ENCODE assay signal across 13 cellular contexts in the genomic region with DNA sequence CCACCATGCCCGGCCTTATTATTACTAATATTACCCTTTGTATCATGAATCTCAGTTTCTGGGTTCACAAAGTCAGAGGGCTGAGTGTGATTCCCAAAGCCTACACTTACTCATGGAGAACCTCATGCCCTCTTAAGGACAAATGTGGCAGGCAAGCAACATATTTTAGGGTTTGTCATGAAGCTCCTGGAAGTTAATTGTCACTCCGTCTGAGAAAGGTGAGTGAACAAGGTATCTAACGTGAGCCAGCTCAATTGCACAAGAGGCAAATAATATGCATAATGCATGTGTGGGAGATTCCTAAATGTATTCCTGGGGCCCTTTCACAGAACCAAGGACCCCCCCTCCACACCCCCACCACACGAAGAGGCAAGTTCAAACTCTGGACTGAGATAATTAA. TPM values are rescaled to one million over a fixed set of nuclear protein-coding genes. Genes with fewer than 3 reads are reported as not detected.
A peak's percentile ranks its signal among the peaks of the same experiment; 100 is the strongest.
DNase-seq lines count a peak whose midpoint lies in the region; ATAC-seq, FAIRE-seq and TF ChIP-seq lines count a peak whose summit lies in the region.
"Had no signal": no experiment of that assay in that cellular context is flagged by ENCODE, and none has a peak within 500 bp of the region (broad histone marks: within the 10 kb centered on the region; RNA-seq: fewer than 3 reads in every experiment).

No MANE protein-coding gene starts in this region.

- FAIRE-seq in A549 (lab: Jason Lieb, UNC) = no peak
- FAIRE-seq: kidney had no signal

- H3K4me1 Mint-ChIP-seq in Calu3 (ENCODE audit: low read depth, unreplicated experiment) (peaks cover 20% of the 10 kb centered on the region), WTC11 (0 out of 2 replicates have a peak, but pooled peaks cover under 1% of the 10 kb centered on the region)
- peaks cover 47% of the 10 kb centered on the region for H3K4me1 Mint-ChIP-seq in activated CD8-positive, alpha-beta T cell treated with anti-CD3 and anti-CD28 coated beads, Interleukin-2, amount 10 ng/mL, durations not matched to agents 7 days and 5 days (ENCODE audit: low read depth)

- intact Hi-C loops in Calu3 (cut with micrococcal nuclease; ENCODE audit: unreplicated experiment) = loop anchor here (5.0 to 10.0 kb wide), 2 partner anchors 151 to 203 kb away; no protein-coding TSS in a partner anchor

- BruUV-seq in Calu3 (replicated peaks; lab: Mats Ljungman, UMichigan) = no TSS peak

- TF ChIP-seq CTCF in A549 (IDR thresholded peaks at IDR 0.05) (no peak), Calu3 (IDR thresholded peaks at IDR 0.05; ENCODE audit: unreplicated experiment) (no peak), WTC11 (IDR thresholded peaks at IDR 0.05) (no peak)

- ATAC-seq in A549 = no peak
- ATAC-seq in activated CD8-positive, alpha-beta T cell treated with anti-CD3 and anti-CD28 coated beads, Interleukin-2, amount 10 ng/mL, durations not matched to agents 7 days and 5 days = no peak
- no peak for ATAC-seq in WTC11
- no peak for ATAC-seq in HG03442 (IDR thresholded peaks at IDR 0.05; ENCODE audit: unreplicated experiment)
- ATAC-seq in GM21367 (IDR thresholded peaks at IDR 0.05; ENCODE audit: unreplicated experiment) = no peak

- CTCF ChIA-PET in A549 (lab: Yijun Ruan, JAX) (interaction anchor here (1.4 kb wide), 1 partner anchor 156 kb away, joined by 5 read pairs; no protein-coding TSS in a partner anchor), Calu3 (lab: Charles Lee) (interaction anchor here (1.3 to 1.7 kb wide), 2 partner anchors 11 to 205 kb away, joined by 5 to 6 read pairs; no protein-coding TSS in a partner anchor), WTC11 (lab: Charles Lee) (interaction anchor here (0.6 to 0.7 kb wide), 2 partner anchors 44 to 70 kb away, joined by 3 to 6 read pairs; no protein-coding TSS in a partner anchor)
- CTCF ChIA-PET in activated CD8-positive, alpha-beta T cell treated with anti-CD3 and anti-CD28 coated beads, Interleukin-2, amount 10 ng/mL, durations not matched to agents 7 days and 5 days (lab: Charles Lee) = interaction anchor here (1.4 to 2.3 kb wide), 5 partner anchors 10 to 205 kb away, joined by 4 to 7 read pairs (median 4); no protein-coding TSS in a partner anchor

- POLR2A ChIA-PET in A549 (lab: Yijun Ruan, JAX) (no interaction called here), WTC11 (lab: Charles Lee) (no interaction called here)
- POLR2A ChIA-PET in activated CD8-positive, alpha-beta T cell treated with anti-CD3 and anti-CD28 coated beads, Interleukin-2, amount 10 ng/mL, durations not matched to agents 7 days and 5 days (lab: Charles Lee) = interaction anchor here (1.7 to 2.5 kb wide), 2 partner anchors 10 to 46 kb away, joined by 3 to 13 read pairs; no protein-coding TSS in a partner anchor

- no peaks in the 10 kb centered on the region for H3K9me3 ChIP-seq in A549
- H3K9me3 ChIP-seq: ascending aorta had no signal

- H3K9me3 Mint-ChIP-seq in Calu3 (ENCODE audit: low read depth, unreplicated experiment) = no peaks in the 10 kb centered on the region
- H3K9me3 Mint-ChIP-seq in activated CD8-positive, alpha-beta T cell treated with anti-CD3 and anti-CD28 coated beads, Interleukin-2, amount 10 ng/mL, durations not matched to agents 7 days and 5 days (ENCODE audit: insufficient read depth) = peaks cover 10% of the 10 kb centered on the region
- H3K9me3 Mint-ChIP-seq in WTC11 = no peaks in the 10 kb centered on the region

- no peaks in the 10 kb centered on the region for H3K27me3 Mint-ChIP-seq in Calu3 (ENCODE audit: unreplicated experiment)
- H3K27me3 Mint-ChIP-seq in activated CD8-positive, alpha-beta T cell treated with anti-CD3 and anti-CD28 coated beads, Interleukin-2, amount 10 ng/mL, durations not matched to agents 7 days and 5 days (ENCODE audit: low read depth) = no peaks in the 10 kb centered on the region
- no peaks in the 10 kb centered on the region for H3K27me3 Mint-ChIP-seq in WTC11 (ENCODE audit: low read depth)
- H3K27me3 Mint-ChIP-seq: progenitor cell of endocrine pancreas had no signal

- no peak for TF ChIP-seq POLR2A in A549 (IDR thresholded peaks at IDR 0.05; ENCODE audit: low read length)

- peak overlapping the region; percentile 55 for H3K4me3 Mint-ChIP-seq in Calu3 (ENCODE audit: low read depth, unreplicated experiment)
- peak overlapping the region; percentile 12 for H3K4me3 Mint-ChIP-seq in activated CD8-positive, alpha-beta T cell treated with anti-CD3 and anti-CD28 coated beads, Interleukin-2, amount 10 ng/mL, durations not matched to agents 7 days and 5 days
- H3K4me3 Mint-ChIP-seq in WTC11 = no peak overlapping the region

- TF ChIP-seq RAD21 in A549 (conservative IDR thresholded peaks at IDR 0.05 in 1 of 2, IDR thresholded peaks at IDR 0.05 in 1 of 2) = no peak

- peaks cover 13% of the 10 kb centered on the region for H3K36me3 Mint-ChIP-seq in Calu3 (ENCODE audit: insufficient read depth, unreplicated experiment)
- peaks cover 29% of the 10 kb centered on the region for H3K36me3 Mint-ChIP-seq in activated CD8-positive, alpha-beta T cell treated with anti-CD3 and anti-CD28 coated beads, Interleukin-2, amount 10 ng/mL, durations not matched to agents 7 days and 5 days (ENCODE audit: low read depth)
- no peaks in the 10 kb centered on the region for H3K36me3 Mint-ChIP-seq in WTC11

- peak overlapping the region; percentile 47 for H3K4me2 ChIP-seq in A549
- H3K4me2 ChIP-seq: BLaER1 treated with 17β-estradiol and CSF1 and Interleukin-3, amounts not matched to agents 10 nM and 100 nM had no signal

- TF ChIP-seq EP300 in A549 (IDR thresholded peaks at IDR 0.05) = no peak

- H3K27ac Mint-ChIP-seq in Calu3 (ENCODE audit: unreplicated experiment) = peak overlapping the region; percentile 91
- peak overlapping the region; percentile 75 for H3K27ac Mint-ChIP-seq in activated CD8-positive, alpha-beta T cell treated with anti-CD3 and anti-CD28 coated beads, Interleukin-2, amount 10 ng/mL, durations not matched to agents 7 days and 5 days
- H3K27ac Mint-ChIP-seq in WTC11 = no peak overlapping the region
- H3K27ac Mint-ChIP-seq: progenitor cell of endocrine pancreas had no signal

- H3K4me1 ChIP-seq in A549 = peaks cover 14% of the 10 kb centered on the region; the same call in 2 of the 3 replicates
- H3K4me1 ChIP-seq: ascending aorta had no signal

- H3K27ac ChIP-seq in A549 = no peak overlapping the region
- H3K27ac ChIP-seq: ascending aorta; BLaER1 treated with 17β-estradiol and CSF1 and Interleukin-3, amounts not matched to agents 10 nM and 100 nM had no signal

- no peak for DNase-seq in A549 (ENCODE audit: low read depth in 1 of 2, low spot score in 1 of 2)
- no peak for DNase-seq in Calu3
- DNase-seq in activated CD8-positive, alpha-beta T cell treated with anti-CD3 and anti-CD28 coated beads, Interleukin-2, amount 10 ng/mL, durations not matched to agents 7 days and 5 days = no peak
- DNase-seq in kidney tubule cell (ENCODE audit: low spot score) = peak; percentile 75
- DNase-seq in DMS153 treated with DMSO at 0.1 percent for 48 hours (lab: John Stamatoyannopoulos, UW; ENCODE audit: unreplicated experiment) = no peak
- DNase-seq in WTC11 (ENCODE audit: low spot score) = no peak
- DNase-seq: GF-D8, kidney had no signal

- WGBS in A549 (ENCODE audit: missing lambda C conversion rate) = 29% methylated on average over 4 of the region's 4 CpGs

- H3K4me3 ChIP-seq in A549 = no peak overlapping the region
- H3K4me3 ChIP-seq: ascending aorta; BLaER1 treated with 17β-estradiol and CSF1 and Interleukin-3, amounts not matched to agents 10 nM and 100 nM had no signal

TF ChIP-seq in A549, 52 proteins besides CTCF, POLR2A, EP300 and RAD21 (continues in another document):
- no peak for TF ChIP-seq JUN (IDR thresholded peaks at IDR 0.05)
- TF ChIP-seq MYC (IDR thresholded peaks at IDR 0.05; ENCODE audit: borderline replicate concordance, low read length) = no peak
- TF ChIP-seq, protein P1, sequence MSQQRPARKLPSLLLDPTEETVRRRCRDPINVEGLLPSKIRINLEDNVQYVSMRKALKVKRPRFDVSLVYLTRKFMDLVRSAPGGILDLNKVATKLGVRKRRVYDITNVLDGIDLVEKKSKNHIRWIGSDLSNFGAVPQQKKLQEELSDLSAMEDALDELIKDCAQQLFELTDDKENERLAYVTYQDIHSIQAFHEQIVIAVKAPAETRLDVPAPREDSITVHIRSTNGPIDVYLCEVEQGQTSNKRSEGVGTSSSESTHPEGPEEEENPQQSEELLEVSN (IDR thresholded peaks at IDR 0.05; ENCODE audit: borderline replicate concordance, low read depth) = no peak
- no peak for TF ChIP-seq CBX2 (IDR thresholded peaks at IDR 0.05; ENCODE audit: borderline replicate concordance, low read depth)
- TF ChIP-seq NFE2L2 (conservative IDR thresholded peaks at IDR 0.05; ENCODE audit: low read length) = no peak
- TF ChIP-seq SMC3 (IDR thresholded peaks at IDR 0.05) = no peak
- TF ChIP-seq TP53 (CRISPR knock-in tag; IDR thresholded peaks at IDR 0.05) = no peak

TF ChIP-seq in WTC11, 78 proteins besides CTCF, POLR2A, EP300 and RAD21 (continues in another document):
- no peak for TF ChIP-seq FOXJ3 (CRISPR knock-in tag; IDR thresholded peaks at IDR 0.05; ENCODE audit: borderline replicate concordance)
- no peak for TF ChIP-seq EMX1 (CRISPR knock-in tag; IDR thresholded peaks at IDR 0.05)
- TF ChIP-seq ZNF232 (CRISPR knock-in tag; IDR thresholded peaks at IDR 0.05) = no peak
- TF ChIP-seq, protein P2, sequence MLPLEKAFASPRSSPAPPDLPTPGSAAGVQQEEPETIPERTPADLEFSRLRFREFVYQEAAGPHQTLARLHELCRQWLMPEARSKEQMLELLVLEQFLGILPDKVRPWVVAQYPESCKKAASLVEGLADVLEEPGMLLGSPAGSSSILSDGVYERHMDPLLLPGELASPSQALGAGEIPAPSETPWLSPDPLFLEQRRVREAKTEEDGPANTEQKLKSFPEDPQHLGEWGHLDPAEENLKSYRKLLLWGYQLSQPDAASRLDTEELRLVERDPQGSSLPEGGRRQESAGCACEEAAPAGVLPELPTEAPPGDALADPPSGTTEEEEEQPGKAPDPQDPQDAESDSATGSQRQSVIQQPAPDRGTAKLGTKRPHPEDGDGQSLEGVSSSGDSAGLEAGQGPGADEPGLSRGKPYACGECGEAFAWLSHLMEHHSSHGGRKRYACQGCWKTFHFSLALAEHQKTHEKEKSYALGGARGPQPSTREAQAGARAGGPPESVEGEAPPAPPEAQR (CRISPR knock-in tag; IDR thresholded peaks at IDR 0.05) = no peak
- no peak for TF ChIP-seq FOXK1 (CRISPR knock-in tag; IDR thresholded peaks at IDR 0.05)
- TF ChIP-seq NFYB (CRISPR knock-in tag; conservative IDR thresholded peaks at IDR 0.05; ENCODE audit: low read depth) = no peak

RNA-seq across cellular contexts. Expression of a gene that starts 10.1 kb away (rescaled TPM):
- polyA plus RNA-seq in A549 (2011; rRNA removed) (0.26 and 0.40 TPM in 2 replicates), A549 (2017; fragmentation: RNase III; extraction: RNeasy Plus Mini Kit Qiagen cat#74134 plus additional on column Dnase treatment) (0.18 to 0.33 TPM (median 0.23 TPM) in 3 replicates)
- 0.12 and 0.18 TPM in 2 replicates for polyA plus RNA-seq in A549 (2012; cell fraction: cytosol; rRNA removed)
- 0.13 and 0.36 TPM in 2 replicates for polyA plus RNA-seq in A549 (2012; cell fraction: nucleus; rRNA removed)
- polyA minus RNA-seq in A549 (2011; rRNA and poly(A)+ RNA removed) = 1.1 and 1.4 TPM in 2 replicates
- total RNA-seq in Calu3 (2022) (15.2 and 18.2 TPM in 2 replicates), WTC11 (2021) (25.2 to 28.7 TPM (median 28.2 TPM) in 3 replicates)
- total RNA-seq in activated CD8-positive, alpha-beta T cell treated with anti-CD3 and anti-CD28 coated beads, Interleukin-2, amount 10 ng/mL, durations not matched to agents 7 days and 5 days = 10 to 100 TPM; 41.5 to 46.9 TPM
